14 cellular contexts compared by ENCODE assay signal in the genomic region with DNA sequence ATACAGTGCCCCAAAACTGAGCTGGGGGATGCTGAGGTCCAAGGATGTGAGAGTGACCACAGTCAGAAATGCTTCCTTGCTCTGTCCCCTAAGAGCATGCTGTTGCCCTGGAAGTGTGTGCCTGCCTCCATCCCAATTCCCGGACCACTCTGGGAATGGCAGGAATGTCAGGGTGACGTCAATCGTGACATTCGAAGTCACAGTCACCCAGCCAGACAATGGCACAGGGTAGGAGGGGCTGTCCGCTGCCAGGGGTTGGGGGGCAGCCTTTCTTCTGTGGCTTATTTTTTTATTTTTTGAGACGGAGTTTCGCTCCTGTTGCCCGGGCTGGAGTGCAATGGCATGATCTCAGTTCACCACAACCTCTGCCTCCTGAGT. TPM values are rescaled to one million over a fixed set of nuclear protein-coding genes. Genes with fewer than 3 reads are reported as not detected.
DNase-seq lines count a peak whose midpoint lies in the region; ATAC-seq and TF ChIP-seq lines count a peak whose summit lies in the region.
"Had no signal": no experiment of that assay in that cellular context is flagged by ENCODE, and none has a peak within 500 bp of the region (broad histone marks: within the 10 kb centered on the region; RNA-seq: fewer than 3 reads in every experiment).

No MANE protein-coding gene starts in this region.

- H3K4me1 ChIP-seq in esophagus (ENCODE audit: control insufficient read depth in 2 of 2, insufficient read depth in 2 of 2, low read length in 1 of 2) (peaks cover 0 to 11% of the 10 kb centered on the region in 2 donors), osteoblast (ENCODE audit: insufficient read depth, low read length) (peaks cover 18% of the 10 kb centered on the region), urinary bladder (ENCODE audit: insufficient read depth) (no peaks in the 10 kb centered on the region), PC-3 (ENCODE audit: insufficient read depth, low read length) (peaks cover 18% of the 10 kb centered on the region)
- H3K4me1 ChIP-seq: foreskin keratinocyte had no signal

- TF ChIP-seq CTCF in osteoblast (IDR thresholded peaks at IDR 0.05; ENCODE audit: extremely low read depth, low read depth, low read length) (no peak), PC-3 (conservative IDR thresholded peaks at IDR 0.05; ENCODE audit: low read depth, low read length) (no peak)

- H3K79me2 ChIP-seq in osteoblast (ENCODE audit: insufficient read depth, low read length) (peaks cover 78% of the 10 kb centered on the region), PC-3 (ENCODE audit: low read length) (no peaks in the 10 kb centered on the region)

- no TSS peak for BruUV-seq in PC-3 (replicated peaks; lab: Mats Ljungman, UMichigan)

- ATAC-seq in Right ventricle myocardium superior (ENCODE audit: poor library complexity) (peak; percentile 18), PC-3 (no peak), HG02970 (IDR thresholded peaks at IDR 0.05; ENCODE audit: low FRiP score, unreplicated experiment) (no peak)
- ATAC-seq: foreskin keratinocyte had no signal

- no peak overlapping the region for H3K9ac ChIP-seq in PC-3 (ENCODE audit: low read length)

- H3K27me3 ChIP-seq in esophagus (ENCODE audit: control insufficient read depth in 1 of 2, insufficient read depth in 2 of 2, low read length in 2 of 2): no peaks in the 10 kb centered on the region
- H3K27me3 ChIP-seq in osteoblast (ENCODE audit: insufficient read depth, low read length): no peaks in the 10 kb centered on the region
- no peaks in the 10 kb centered on the region for H3K27me3 ChIP-seq in PC-3 (ENCODE audit: low read length)
- H3K27me3 ChIP-seq: foreskin keratinocyte, testis had no signal

- POLR2A ChIA-PET in PC-3 (lab: Charles Lee; ENCODE audit: unreplicated experiment): no interaction called here

- 93 to 95% methylated on average over 8 of the region's 8 CpGs for WGBS in esophagus, 2 donors
- WGBS in urinary bladder: 88% methylated on average over 8 of the region's 8 CpGs

- no peak overlapping the region for H3K4me3 ChIP-seq in esophagus (ENCODE audit: low read depth in 1 of 2, low read length in 2 of 2)
- H3K4me3 ChIP-seq in osteoblast (ENCODE audit: insufficient read depth, low read length): no peak overlapping the region
- H3K4me3 ChIP-seq in urinary bladder (ENCODE audit: low read depth, low read length): no peak overlapping the region
- no peak overlapping the region for H3K4me3 ChIP-seq in PC-3 (ENCODE audit: low read length)
- H3K4me3 ChIP-seq: testis had no signal

- CTCF ChIA-PET in PC-3 (lab: Charles Lee): no interaction called here

- H3K27ac ChIP-seq in esophagus (ENCODE audit: low read depth in 2 of 2, low read length in 1 of 2): peak overlapping the region; percentile 6 to 53
- peak overlapping the region; percentile 88 for H3K27ac ChIP-seq in osteoblast (ENCODE audit: low read depth, low read length)
- H3K27ac ChIP-seq in urinary bladder (ENCODE audit: low read depth): peak overlapping the region; percentile 31
- H3K27ac ChIP-seq in PC-3 (ENCODE audit: low read length): no peak overlapping the region
- H3K27ac ChIP-seq: foreskin keratinocyte had no signal

- H3K36me3 ChIP-seq in esophagus (ENCODE audit: control insufficient read depth in 2 of 2, insufficient read depth in 2 of 2, low read length in 1 of 2): peaks cover 26 to 76% of the 10 kb centered on the region in 2 donors
- H3K36me3 ChIP-seq in osteoblast (ENCODE audit: insufficient read depth, low read length): peaks cover 95% of the 10 kb centered on the region
- no peaks in the 10 kb centered on the region for H3K36me3 ChIP-seq in urinary bladder (ENCODE audit: insufficient read depth)
- peaks cover 78% of the 10 kb centered on the region for H3K36me3 ChIP-seq in PC-3 (ENCODE audit: low read depth, low read length)

- DNase-seq in Right ventricle myocardium superior (no peak), cardiac septum (ENCODE audit: low spot score) (no peak), osteoblast (ENCODE audit: insufficient read length, low spot score, missing footprints) (peak; percentile 62), PC-3 (no peak)
- DNase-seq in activated CD4-positive, alpha-beta T cell treated with anti-CD3 and anti-CD28 coated beads, Interleukin-2, amount 50 U/mL, for 4 hours: no peak
- DNase-seq: foreskin keratinocyte, GDM1, mesendoderm, NCI-H1048, RPMI8226, testis had no signal

- H3F3A ChIP-seq in PC-3 (ENCODE audit: low read length, unreplicated experiment): no peaks in the 10 kb centered on the region

- H2AFZ ChIP-seq in osteoblast (ENCODE audit: low read length) (no peak overlapping the region), PC-3 (ENCODE audit: low read length) (no peak overlapping the region)

- H3K4me2 ChIP-seq in osteoblast (ENCODE audit: insufficient read depth, low read length): no peak overlapping the region
- H3K4me2 ChIP-seq in PC-3 (ENCODE audit: low read length): no peak overlapping the region

- H3K9me3 ChIP-seq in esophagus (ENCODE audit: control insufficient read depth in 2 of 2, insufficient read depth in 1 of 2, low read depth in 1 of 2, low read length in 1 of 2): no peaks in the 10 kb centered on the region
- H3K9me3 ChIP-seq in osteoblast (ENCODE audit: low read depth, low read length): no peaks in the 10 kb centered on the region
- H3K9me3 ChIP-seq in PC-3 (ENCODE audit: low read length): no peaks in the 10 kb centered on the region
- H3K9me3 ChIP-seq: testis had no signal

- intact Hi-C loops in Right ventricle myocardium superior (cut with DNase I) (loop anchor here (10.0 kb wide), 1 partner anchor 117 kb away; the partner anchor contains the start of gene NAXE), cardiac septum (cut with DNase I) (no loop called here), PC-3 (cut with micrococcal nuclease) (no loop called here)

- H4K20me1 ChIP-seq in osteoblast (ENCODE audit: insufficient read depth, low read length) (peaks cover 62% of the 10 kb centered on the region), PC-3 (ENCODE audit: low read length) (no peaks in the 10 kb centered on the region)

- H3K9me2 ChIP-seq in PC-3 (replicated peaks; ENCODE audit: low read length): no peaks in the 10 kb centered on the region

RNA-seq across cellular contexts. Expression of gene MEF2D, which starts 22.3 kb away (rescaled TPM):
- total RNA-seq in Right ventricle myocardium superior (96.6 TPM), cardiac septum (93.1 TPM), osteoblast (12.4 and 14.1 TPM in 2 replicates), urinary bladder (10.0 TPM), PC-3 (2014; rRNA removed) (17.3 and 27.4 TPM in 2 replicates)
- polyA plus RNA-seq in esophagus (10 to 100 TPM in 1 of 2 donors, 1 to 10 TPM in 1; 8.5 to 13.5 TPM), urinary bladder (55.5 TPM)
